ENCODE assay signal across 35 cellular contexts in the genomic region with DNA sequence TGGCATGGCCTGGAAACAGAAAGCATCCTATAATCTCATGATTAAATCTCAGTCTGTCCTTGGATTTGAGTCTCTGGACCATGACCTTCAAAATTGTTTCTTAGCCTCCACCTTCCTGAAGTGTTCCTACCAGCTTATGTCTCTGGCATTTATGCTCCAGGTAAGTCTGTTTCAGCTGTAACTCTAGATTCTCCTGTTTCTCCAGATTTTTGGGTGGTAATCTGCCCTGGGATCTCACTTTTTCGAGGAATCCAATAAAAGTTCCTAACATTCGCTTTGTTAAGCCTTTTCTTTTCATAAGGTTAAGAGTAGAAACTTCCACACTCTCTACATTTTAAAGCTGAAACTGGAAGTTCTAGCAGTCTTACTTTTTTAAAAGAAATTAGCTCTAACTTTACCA.
"Had no signal": no experiment of that assay in that cellular context is flagged by ENCODE, and none has a peak within 500 bp of the region (broad histone marks: within the 10 kb centered on the region; RNA-seq: fewer than 3 reads in every experiment).

No MANE protein-coding gene starts in this region.

- H3K9me3 Mint-ChIP-seq: activated CD4-positive, alpha-beta memory T cell treated with anti-CD3 and anti-CD28 coated beads for 36 hours; activated CD4-positive, alpha-beta T cell treated with anti-CD3 and anti-CD28 coated beads, Interleukin-2, amount 10 ng/mL, durations not matched to agents 24 days and 14 days; activated CD8-positive, alpha-beta T cell treated with anti-CD3 and anti-CD28 coated beads for 36 hours; activated naive CD8-positive, alpha-beta T cell treated with anti-CD3 and anti-CD28 coated beads for 36 hours; activated T-cell treated with anti-CD3 and anti-CD28 coated beads, Interleukin-2, amount 50 U/mL, for 4 hours; activated T-helper 17 cell treated with anti-CD3 and anti-CD28 coated beads, Interleukin-2, amount 50 U/mL, for 72 hours had no signal

- H3K36me3 Mint-ChIP-seq: activated CD4-positive, alpha-beta memory T cell treated with anti-CD3 and anti-CD28 coated beads for 36 hours; activated naive CD4-positive, alpha-beta T cell treated with anti-CD3 and anti-CD28 coated beads, Interleukin-2, amount 50 U/mL, for 72 hours; activated naive CD8-positive, alpha-beta T cell treated with anti-CD3 and anti-CD28 coated beads for 36 hours had no signal

- H3K27me3 ChIP-seq: adrenal gland, body of pancreas, brain microvascular endothelial cell, breast epithelium had no signal

- H3K36me3 ChIP-seq: adrenal gland, brain microvascular endothelial cell, breast epithelium had no signal

- H3K27ac Mint-ChIP-seq: activated B cell treated with CpG ODN at 0.5 μM for 24 hours; activated CD4-positive, alpha-beta memory T cell treated with anti-CD3 and anti-CD28 coated beads for 36 hours; activated CD4-positive, alpha-beta T cell treated with anti-CD3 and anti-CD28 coated beads, Interleukin-2, amount 10 ng/mL, durations not matched to agents 24 days and 14 days; activated CD8-positive, alpha-beta T cell treated with anti-CD3 and anti-CD28 coated beads for 36 hours; activated naive CD4-positive, alpha-beta T cell treated with anti-CD3 and anti-CD28 coated beads for 36 hours; activated naive CD4-positive, alpha-beta T cell treated with anti-CD3 and anti-CD28 coated beads, Interleukin-2, amount 50 U/mL, for 72 hours; activated naive CD8-positive, alpha-beta T cell treated with anti-CD3 and anti-CD28 coated beads for 36 hours; activated T-cell treated with anti-CD3 and anti-CD28 coated beads, Interleukin-2, amount 50 U/mL, for 72 hours; activated T-helper 1 cell treated with anti-CD3 and anti-CD28 coated beads, Interleukin-12 subunit alpha, Interleukin-12 subunit beta, Interleukin-2, Interleukin-4 antibody, amounts not matched to agents 30 ng/mL and 10 ng/mL and 1 ng/mL, durations not matched to agents 14 hours and 24 hours and 36 hours; activated T-helper 17 cell treated with anti-CD3 and anti-CD28 coated beads, Interleukin-2, amount 50 U/mL, for 72 hours; T-helper 1 cell treated with Interleukin-12 subunit alpha and Interleukin-12 subunit beta and Interleukin-4 antibody, amounts not matched to agents 30 μg/mL and 1 μg/mL, for 36 hours; T-helper 2 cell treated with Interferon-gamma antibody and Interleukin-4, amounts not matched to agents 5 μg/mL and 100 μg/mL, for 36 hours had no signal

- H3K4me1 Mint-ChIP-seq: activated B cell treated with CpG ODN at 0.5 μM for 24 hours; activated CD4-positive, alpha-beta T cell treated with anti-CD3 and anti-CD28 coated beads, Interleukin-2, amount 10 ng/mL, durations not matched to agents 24 days and 14 days; activated naive CD8-positive, alpha-beta T cell treated with anti-CD3 and anti-CD28 coated beads for 36 hours; activated T-helper 17 cell treated with anti-CD3 and anti-CD28 coated beads, Interleukin-2, amount 50 U/mL, for 72 hours had no signal

- H3K4me3 Mint-ChIP-seq: activated B cell treated with CpG ODN at 0.5 μM for 24 hours; activated CD4-positive, alpha-beta memory T cell treated with anti-CD3 and anti-CD28 coated beads for 36 hours; activated CD4-positive, alpha-beta T cell treated with anti-CD3 and anti-CD28 coated beads, Interleukin-2, amount 10 ng/mL, durations not matched to agents 24 days and 14 days; activated CD8-positive, alpha-beta T cell treated with anti-CD3 and anti-CD28 coated beads for 36 hours; activated naive CD4-positive, alpha-beta T cell treated with anti-CD3 and anti-CD28 coated beads for 36 hours; activated naive CD8-positive, alpha-beta T cell treated with anti-CD3 and anti-CD28 coated beads for 36 hours; activated T-cell treated with anti-CD3 and anti-CD28 coated beads, Interleukin-2, amount 50 U/mL, for 4 hours; activated T-cell treated with anti-CD3 and anti-CD28 coated beads, Interleukin-2, amount 50 U/mL, for 72 hours; activated T-helper 1 cell treated with anti-CD3 and anti-CD28 coated beads, Interleukin-12 subunit alpha, Interleukin-12 subunit beta, Interleukin-2, Interleukin-4 antibody, amounts not matched to agents 30 ng/mL and 10 ng/mL and 1 ng/mL, durations not matched to agents 14 hours and 24 hours and 36 hours; activated T-helper 17 cell treated with anti-CD3 and anti-CD28 coated beads, Interleukin-2, amount 50 U/mL, for 72 hours; T-helper 1 cell treated with Interleukin-12 subunit alpha and Interleukin-12 subunit beta and Interleukin-4 antibody, amounts not matched to agents 30 μg/mL and 1 μg/mL, for 36 hours; T-helper 2 cell treated with Interferon-gamma antibody and Interleukin-4, amounts not matched to agents 5 μg/mL and 100 μg/mL, for 36 hours had no signal

- H3K27ac ChIP-seq: adrenal gland, body of pancreas, brain microvascular endothelial cell, breast epithelium, VCaP had no signal

- H3K4me3 ChIP-seq: adrenal gland, body of pancreas, breast epithelium had no signal

- H3K27me3 Mint-ChIP-seq: activated B cell treated with CpG ODN at 0.5 μM for 24 hours; activated CD4-positive, alpha-beta memory T cell treated with anti-CD3 and anti-CD28 coated beads for 36 hours; activated CD4-positive, alpha-beta T cell treated with anti-CD3 and anti-CD28 coated beads, Interleukin-2, amount 10 ng/mL, durations not matched to agents 24 days and 14 days; activated CD8-positive, alpha-beta T cell treated with anti-CD3 and anti-CD28 coated beads for 36 hours; activated T-helper 17 cell treated with anti-CD3 and anti-CD28 coated beads, Interleukin-2, amount 50 U/mL, for 72 hours had no signal

- ATAC-seq: activated CD8-positive, alpha-beta T cell treated with anti-CD3 and anti-CD28 coated beads for 36 hours; activated naive CD4-positive, alpha-beta T cell treated with anti-CD3 and anti-CD28 coated beads, Interleukin-2, amount 50 U/mL, for 72 hours; activated T-cell treated with anti-CD3 and anti-CD28 coated beads, Interleukin-2, amount 50 U/mL, for 4 hours; activated T-cell treated with anti-CD3 and anti-CD28 coated beads, Interleukin-2, amount 50 U/mL, for 72 hours; activated T-helper 17 cell treated with anti-CD3 and anti-CD28 coated beads, Interleukin-2, amount 50 U/mL, for 72 hours; body of pancreas had no signal

- H3K4me1 ChIP-seq: adrenal gland, body of pancreas, breast epithelium had no signal

- DNase-seq: activated B cell treated with CpG ODN at 0.5 μM for 24 hours; activated CD4-positive, alpha-beta memory T cell treated with anti-CD3 and anti-CD28 coated beads for 36 hours; activated CD4-positive, alpha-beta T cell treated with anti-CD3 and anti-CD28 coated beads for 4 hours; activated CD4-positive, alpha-beta T cell treated with anti-CD3 and anti-CD28 coated beads, Interleukin-2, amount 10 ng/mL, durations not matched to agents 24 days and 14 days; activated CD4-positive, alpha-beta T cell treated with anti-CD3 and anti-CD28 coated beads, Interleukin-2, amount 50 U/mL, for 1 hour; activated CD4-positive, alpha-beta T cell treated with anti-CD3 and anti-CD28 coated beads, Interleukin-2, amount 50 U/mL, for 4 hours; activated CD4-positive, CD25-positive, alpha-beta regulatory T cell treated with anti-CD3 and anti-CD28 coated beads, Interleukin-2, amount 50 U/mL, for 72 hours; activated CD8-positive, alpha-beta memory T cell treated with anti-CD3 and anti-CD28 coated beads, Interleukin-2, amount 50 U/mL, for 4 hours; activated CD8-positive, alpha-beta T cell treated with anti-CD3 and anti-CD28 coated beads for 36 hours; activated effector memory CD4-positive, alpha-beta T cell treated with anti-CD3 and anti-CD28 coated beads, Interleukin-2, amount 50 U/mL, for 16 hours; activated gamma-delta T cell treated with Interleukin-2 at 50 U/mL for 16 hours; activated naive CD4-positive, alpha-beta T cell; activated naive CD4-positive, alpha-beta T cell treated with anti-CD3 and anti-CD28 coated beads for 36 hours; activated naive CD4-positive, alpha-beta T cell treated with anti-CD3 and anti-CD28 coated beads, Interleukin-2, amount 50 U/mL, for 16 hours; activated naive CD8-positive, alpha-beta T cell treated with anti-CD3 and anti-CD28 coated beads for 36 hours; activated T-cell treated with anti-CD3 and anti-CD28 coated beads for 4 hours; activated T-cell treated with anti-CD3 and anti-CD28 coated beads, Interleukin-2, amount 50 U/mL, for 1 hour; activated T-cell treated with anti-CD3 and anti-CD28 coated beads, Interleukin-2, amount 50 U/mL, for 4 hours; activated T-cell treated with anti-CD3 and anti-CD28 coated beads, Interleukin-2, amount 50 U/mL, for 72 hours; adrenal gland; amniotic stem cell; aorta; body of pancreas; brain microvascular endothelial cell; central memory CD4-positive, alpha-beta T cell; T-helper 1 cell; T-helper 2 cell; T-helper 9 cell had no signal

- H3K9me3 ChIP-seq: adrenal gland, body of pancreas, breast epithelium had no signal
